Comparison of ENCODE assay signal across 10 cellular contexts in the genomic region with DNA sequence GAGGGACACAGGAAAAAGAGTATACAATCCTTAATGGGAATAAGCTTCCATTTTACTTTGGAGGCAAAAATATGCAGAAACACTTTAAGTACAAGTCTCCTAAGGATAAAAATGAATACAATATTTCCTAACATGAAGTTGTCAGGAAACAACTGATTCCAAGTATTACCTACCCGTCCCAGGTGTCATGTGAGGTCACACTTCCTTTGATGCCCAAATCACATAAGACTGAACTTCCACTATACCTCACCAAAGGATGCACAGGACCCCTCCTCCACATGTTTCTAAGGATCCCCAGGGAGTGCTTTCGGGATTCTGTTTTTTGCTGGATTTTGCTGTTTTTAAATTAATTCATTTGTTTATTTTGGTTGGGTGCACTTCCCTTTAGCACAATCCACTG.
"Had no signal": no experiment of that assay in that cellular context is flagged by ENCODE, and none has a peak within 500 bp of the region (broad histone marks: within the 10 kb centered on the region; RNA-seq: fewer than 3 reads in every experiment).

No MANE protein-coding gene starts in this region.

- DNase-seq: GM23248, GOT3, H7, H9, HCEC 1CT, HFFc6 had no signal

- ATAC-seq: GM23338, HCT116 had no signal

- FAIRE-seq: H1, H54 had no signal
